Comparison of ENCODE assay signal across 8 cellular contexts in the genomic region with DNA sequence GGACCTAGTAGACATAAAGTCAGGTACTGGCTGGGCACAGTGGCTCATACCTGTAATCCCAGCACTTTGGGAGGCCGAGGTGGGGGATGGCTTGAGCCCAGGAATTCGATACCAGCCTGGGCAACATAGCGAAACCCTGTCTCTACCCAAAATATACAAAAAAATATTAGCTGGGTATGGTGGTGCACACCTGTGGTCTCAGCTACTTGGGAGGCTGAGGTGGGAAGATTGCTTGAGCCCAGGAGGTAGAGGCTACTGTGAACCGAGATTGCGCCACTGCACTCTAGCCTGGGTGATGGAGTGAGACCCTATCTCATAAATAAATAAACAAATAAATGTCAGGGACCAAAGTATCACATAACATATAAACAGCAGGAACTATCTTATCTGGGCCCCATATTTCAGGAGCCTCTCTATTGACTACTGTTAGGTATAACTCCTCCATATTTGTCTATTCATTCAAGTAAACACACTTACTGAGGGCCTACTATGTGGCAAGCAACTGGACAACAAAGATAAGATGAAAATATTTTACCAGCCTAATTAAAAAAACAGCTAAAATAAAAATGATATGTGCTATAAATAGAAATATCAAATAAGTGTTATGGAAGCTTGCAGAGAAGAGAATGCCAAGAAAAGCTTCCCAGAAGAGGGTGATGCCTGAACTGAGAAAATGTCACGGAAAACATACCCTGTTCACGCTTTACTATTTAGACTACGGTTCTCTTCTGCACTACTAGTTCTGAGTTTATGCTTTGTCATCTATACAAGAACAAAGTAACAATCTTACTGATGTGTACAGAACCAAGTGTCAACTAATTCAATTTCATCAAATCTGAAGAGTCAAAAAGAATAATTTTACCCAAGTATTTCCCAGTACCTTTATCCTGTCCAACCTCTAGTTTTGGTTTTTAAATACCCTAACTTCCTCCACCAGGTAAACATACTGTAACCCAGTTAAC. TPM values are rescaled to one million over a fixed set of nuclear protein-coding genes. Genes with fewer than 3 reads are reported as not detected.
DNase-seq lines count a peak whose midpoint lies in the region; ATAC-seq and TF ChIP-seq lines count a peak whose summit lies in the region.

No MANE protein-coding gene starts in this region.

- H4K20me1 ChIP-seq in OCI-LY1 (ENCODE audit: insufficient read depth, low read length) = 0 out of 2 replicates have a peak, but pooled peaks cover 3% of the 10 kb centered on the region
- peaks cover 51% of the 10 kb centered on the region for H4K20me1 ChIP-seq in neural progenitor cell (ENCODE audit: low read depth)

- no peaks in the 10 kb centered on the region for H3F3A ChIP-seq in OCI-LY1 (ENCODE audit: insufficient read depth, low read length)
- peaks cover 19% of the 10 kb centered on the region for H3F3A ChIP-seq in neural progenitor cell (ENCODE audit: low read depth)

- 95 to 96% methylated on average over 3 to 8 of the region's 8 CpGs for WGBS in endodermal cell (ENCODE audit: insufficient coverage in 1 of 2, insufficient read length in 1 of 2), 2 experiments

- H3K79me2 ChIP-seq in OCI-LY1 (ENCODE audit: insufficient read depth, low read length) (peaks cover 61% of the 10 kb centered on the region), neural progenitor cell (ENCODE audit: low read depth) (peaks cover 69% of the 10 kb centered on the region)

- intact Hi-C loops in CD4-positive, alpha-beta memory T cell (cut with micrococcal nuclease) = no loop called here

- H3K9ac ChIP-seq in OCI-LY1 (ENCODE audit: low read length) (peak overlapping the region; percentile 83), endodermal cell (ENCODE audit: extremely low read depth, low read length, poor library complexity, severe bottlenecking) (no peak overlapping the region), neural progenitor cell (no peak overlapping the region)

- H2AFZ ChIP-seq in OCI-LY1 (ENCODE audit: low read length) (no peak overlapping the region), neural progenitor cell (replicated peaks) (no peak overlapping the region)

- POLR2A ChIA-PET in CD4-positive, alpha-beta memory T cell (lab: Charles Lee; ENCODE audit: partially characterized antibody) = interaction anchor here (3.0 to 6.6 kb wide), 4 partner anchors 10 to 59 kb away, joined by 17 to 91 read pairs (median 44); a partner anchor contains a TSS

- CTCF ChIA-PET in CD4-positive, alpha-beta memory T cell (lab: Charles Lee; ENCODE audit: partially characterized antibody) = interaction anchor here (0.9 to 3.9 kb wide), 4 partner anchors 13 to 277 kb away, joined by 3 to 25 read pairs (median 8); a partner anchor contains a TSS

- peak overlapping the region; percentile 96 to 100 (median 99) for H3K27ac Mint-ChIP-seq in CD4-positive, alpha-beta memory T cell
- H3K27ac Mint-ChIP-seq in endodermal cell (no peak overlapping the region), neural progenitor cell (peak overlapping the region; percentile 73)

- H3K9me2 ChIP-seq in OCI-LY1 (ENCODE audit: low read depth, low read length) = no peaks in the 10 kb centered on the region

- H3K4me1 ChIP-seq in CD4-positive, alpha-beta memory T cell (ENCODE audit: insufficient read depth, low read length) = peaks cover 44% of the 10 kb centered on the region
- peaks cover 28% of the 10 kb centered on the region for H3K4me1 ChIP-seq in OCI-LY1 (ENCODE audit: insufficient read depth, low read length, severe bottlenecking)
- H3K4me1 ChIP-seq in endodermal cell (ENCODE audit: control insufficient read depth, insufficient read depth, low read length) = no peaks in the 10 kb centered on the region
- H3K4me1 ChIP-seq in neural progenitor cell = peaks cover 9% of the 10 kb centered on the region

- H3K27me3 ChIP-seq in CD4-positive, alpha-beta memory T cell (ENCODE audit: insufficient read depth, low read length) = no peaks in the 10 kb centered on the region
- no peaks in the 10 kb centered on the region for H3K27me3 ChIP-seq in OCI-LY1 (ENCODE audit: insufficient read depth, low read length)
- no peaks in the 10 kb centered on the region for H3K27me3 ChIP-seq in endodermal cell (ENCODE audit: control insufficient read depth, insufficient read depth, low read length, poor library complexity, severe bottlenecking)
- no peaks in the 10 kb centered on the region for H3K27me3 ChIP-seq in neural progenitor cell

- peaks cover 30 to 66% (median 47%) of the 10 kb centered on the region in 4 donors for H3K4me1 Mint-ChIP-seq in CD4-positive, alpha-beta memory T cell
- H3K4me1 Mint-ChIP-seq in endodermal cell = peaks cover 10% of the 10 kb centered on the region
- peaks cover 23% of the 10 kb centered on the region for H3K4me1 Mint-ChIP-seq in neural progenitor cell

- no peak for ATAC-seq in GM18861 (IDR thresholded peaks at IDR 0.05; ENCODE audit: unreplicated experiment)
- ATAC-seq in GM18873 (IDR thresholded peaks at IDR 0.05; ENCODE audit: low FRiP score, unreplicated experiment) = no peak

- H3K9me3 ChIP-seq in CD4-positive, alpha-beta memory T cell (ENCODE audit: control insufficient read depth in 1 of 2, low read length in 2 of 2) = no peaks in the 10 kb centered on the region
- H3K9me3 ChIP-seq in OCI-LY1 (ENCODE audit: low read length) (no peaks in the 10 kb centered on the region), endodermal cell (ENCODE audit: control insufficient read depth, low read length) (no peaks in the 10 kb centered on the region), neural progenitor cell (ENCODE audit: low read depth) (no peaks in the 10 kb centered on the region)

- peaks cover 4 to 42% of the 10 kb centered on the region in 2 donors for H3K36me3 Mint-ChIP-seq in CD4-positive, alpha-beta memory T cell
- peaks cover 31% of the 10 kb centered on the region for H3K36me3 Mint-ChIP-seq in endodermal cell (ENCODE audit: low read depth)
- H3K36me3 Mint-ChIP-seq in neural progenitor cell = peaks cover 22% of the 10 kb centered on the region

- peak overlapping the region; percentile 91 to 98 (median 96) for H3K4me3 Mint-ChIP-seq in CD4-positive, alpha-beta memory T cell
- peak overlapping the region; percentile 77 for H3K4me3 Mint-ChIP-seq in endodermal cell
- H3K4me3 Mint-ChIP-seq in neural progenitor cell = peak overlapping the region; percentile 91

- H3K4me2 ChIP-seq in OCI-LY1 (ENCODE audit: low read length) (peak overlapping the region; percentile 97), neural progenitor cell (peak overlapping the region; percentile 89)

- peak overlapping the region; percentile 99 for H3K27ac ChIP-seq in CD4-positive, alpha-beta memory T cell (ENCODE audit: low read depth, low read length)
- H3K27ac ChIP-seq in OCI-LY1 (ENCODE audit: low read depth, low read length, poor library complexity, severe bottlenecking) (no peak overlapping the region), endodermal cell (ENCODE audit: low read depth, low read length) (no peak overlapping the region), neural progenitor cell (no peak overlapping the region)

- no peaks in the 10 kb centered on the region for H3K27me3 Mint-ChIP-seq in CD4-positive, alpha-beta memory T cell
- no peaks in the 10 kb centered on the region for H3K27me3 Mint-ChIP-seq in endodermal cell (ENCODE audit: insufficient read depth)
- H3K27me3 Mint-ChIP-seq in neural progenitor cell (ENCODE audit: insufficient read depth, low read depth) = peaks cover 3% of the 10 kb centered on the region

- H3K4me3 ChIP-seq in CD4-positive, alpha-beta memory T cell (ENCODE audit: low read length in 2 of 2) = peak overlapping the region; percentile 89 to 98
- H3K4me3 ChIP-seq in OCI-LY1 (ENCODE audit: low read depth, low read length, poor library complexity, severe bottlenecking) (peak overlapping the region; percentile 79), endodermal cell (ENCODE audit: low read length) (peak overlapping the region; percentile 97), neural progenitor cell (peak overlapping the region; percentile 86)

- no peaks in the 10 kb centered on the region for H3K9me3 Mint-ChIP-seq in CD4-positive, alpha-beta memory T cell
- peaks cover 3% of the 10 kb centered on the region for H3K9me3 Mint-ChIP-seq in endodermal cell
- H3K9me3 Mint-ChIP-seq in neural progenitor cell = no peaks in the 10 kb centered on the region

- DNase-seq in CD4-positive, alpha-beta memory T cell = peak in 1 of 5 donors; percentile 11
- DNase-seq in endodermal cell (no peak), neural progenitor cell (ENCODE audit: low spot score) (no peak), germinal center (ENCODE audit: low spot score) (no peak), NCI-H1930 (lab: John Stamatoyannopoulos, UW) (no peak)

- H3K36me3 ChIP-seq in CD4-positive, alpha-beta memory T cell (ENCODE audit: insufficient read depth, low read length) = peaks cover 20% of the 10 kb centered on the region
- H3K36me3 ChIP-seq in OCI-LY1 (ENCODE audit: insufficient read depth, low read length) (peaks cover 45% of the 10 kb centered on the region), endodermal cell (ENCODE audit: control insufficient read depth, insufficient read depth, low read length) (peaks cover 40% of the 10 kb centered on the region), neural progenitor cell (no peaks in the 10 kb centered on the region)

- TF ChIP-seq CTCF in OCI-LY1 (IDR thresholded peaks at IDR 0.05; ENCODE audit: low read length) (no peak), endodermal cell (conservative IDR thresholded peaks at IDR 0.05) (no peak), neural progenitor cell (IDR thresholded peaks at IDR 0.05) (no peak)

RNA-seq across cellular contexts. Expression of a gene that starts 1.9 kb away (rescaled TPM):
- total RNA-seq in CD4-positive, alpha-beta memory T cell = 100 to 1,000 TPM; 109 to 112 TPM
- 10 to 100 TPM; 31.9 to 51.8 TPM for polyA plus RNA-seq in CD4-positive, alpha-beta memory T cell
- 10 to 100 TPM; 81.6 to 92.6 TPM for total RNA-seq in endodermal cell
- polyA plus RNA-seq in endodermal cell (2013, experiment 1 of 2) = 78.1 TPM
- 68.1 TPM for polyA plus RNA-seq in endodermal cell (2013, experiment 2 of 2)
- 94.8 and 106 TPM in 2 replicates for total RNA-seq in neural progenitor cell (ENCODE audit: low replicate concordance)

RNA-seq across cellular contexts. Expression of a gene that starts 12.9 kb away (rescaled TPM):
- total RNA-seq in CD4-positive, alpha-beta memory T cell = 10 to 100 TPM; 18.4 to 20.7 TPM
- polyA plus RNA-seq in CD4-positive, alpha-beta memory T cell = 10 to 100 TPM; 16.2 to 18.6 TPM
- total RNA-seq in endodermal cell (10 to 100 TPM; 38.5 to 52.2 TPM), neural progenitor cell (ENCODE audit: low replicate concordance) (10.0 and 37.4 TPM in 2 replicates)
- 28.7 TPM for polyA plus RNA-seq in endodermal cell (2013, experiment 1 of 2)
- polyA plus RNA-seq in endodermal cell (2013, experiment 2 of 2) = 21.7 TPM

RNA-seq across cellular contexts. Expression of a gene that starts 45.3 kb away (rescaled TPM):
- total RNA-seq in CD4-positive, alpha-beta memory T cell = 100 to 1,000 TPM in 1 of 2 experiments, 10 to 100 TPM in 1; 99.4 to 103 TPM
- polyA plus RNA-seq in CD4-positive, alpha-beta memory T cell = 100 to 1,000 TPM; 124 to 228 TPM
- total RNA-seq in endodermal cell = 10 to 100 TPM; 25.5 to 27.6 TPM
- 28.0 TPM for polyA plus RNA-seq in endodermal cell (2013, experiment 1 of 2)
- polyA plus RNA-seq in endodermal cell (2013, experiment 2 of 2) = 27.2 TPM
- 5.9 and 19.9 TPM in 2 replicates for total RNA-seq in neural progenitor cell (ENCODE audit: low replicate concordance)
